Comparison of ENCODE assay signal across 26 cellular contexts in genomic region chr7:40583653-40584424, GRCh38.
DNase-seq lines count a peak whose midpoint lies in the region; ATAC-seq, FAIRE-seq and TF ChIP-seq lines count a peak whose summit lies in the region.
"Had no signal": no experiment of that assay in that cellular context is flagged by ENCODE, and none has a peak within 500 bp of the region (broad histone marks: within the 10 kb centered on the region; RNA-seq: fewer than 3 reads in every experiment).

No MANE protein-coding gene starts in this region.

- in situ Hi-C loops in HepG2 (cut with HindIII; ENCODE audit: extremely low pct_ligation_motif_present, low pct_unique_long_range_greater_than_20kb) = no loop called here

- TF ChIP-seq RAD21 in HepG2 (CRISPR knock-in tag; IDR thresholded peaks at IDR 0.05) = no peak

- no peak overlapping the region for H3K4me3 Mint-ChIP-seq in astrocyte (ENCODE audit: unreplicated experiment)
- H3K4me3 Mint-ChIP-seq in T-helper 2 cell treated with Interferon-gamma antibody and Interleukin-4, amounts not matched to agents 5 μg/mL and 100 μg/mL, for 36 hours = no peak overlapping the region
- H3K4me3 Mint-ChIP-seq: activated naive CD8-positive, alpha-beta T cell; activated T-cell treated with anti-CD3 and anti-CD28 coated beads, Interleukin-2, amount 50 U/mL, for 72 hours; brain; CD14-positive monocyte; natural killer cell treated with Interleukin-12 subunit alpha and Interleukin-12 subunit beta and Interleukin-15 and Interleukin-18, amount 100 ng/mL, for 72 hours; stimulated activated naive B cell treated with anti-CD40 and anti-IgM and Interleukin-4, amounts not matched to agents 10 μg/mL and 1 μg/mL and 100 μg/mL, for 72 hours; T-helper 1 cell treated with Interleukin-12 subunit alpha and Interleukin-12 subunit beta and Interleukin-4 antibody, amounts not matched to agents 30 μg/mL and 1 μg/mL, for 36 hours had no signal

- H3K4me1 ChIP-seq in HepG2 (ENCODE audit: insufficient read depth, low read length) (peaks cover 12% of the 10 kb centered on the region), right lobe of liver (peaks cover 0 to 2% (median 0%) of the 10 kb centered on the region in 4 donors), astrocyte (ENCODE audit: insufficient read depth, low read length) (peaks cover 21% of the 10 kb centered on the region), keratinocyte (ENCODE audit: control insufficient read depth, extremely low read depth, insufficient read depth, low read length) (peaks cover 6% of the 10 kb centered on the region), aorta (ENCODE audit: control insufficient read depth in 1 of 2, insufficient read depth in 2 of 2, low read length in 2 of 2) (peaks cover 2 to 6% of the 10 kb centered on the region in 2 donors), suprapubic skin (no peaks in the 10 kb centered on the region)

- no peak for TF ChIP-seq CTCF in HepG2 (CRISPR knock-in tag; IDR thresholded peaks at IDR 0.05)
- TF ChIP-seq CTCF in right lobe of liver (IDR thresholded peaks at IDR 0.05) = no peak
- TF ChIP-seq CTCF in astrocyte (IDR thresholded peaks at IDR 0.05; ENCODE audit: insufficient read depth, low read depth, low read length) = no peak
- TF ChIP-seq CTCF in keratinocyte (optimal IDR thresholded peaks at IDR 0.05 in 1 of 3, IDR thresholded peaks at IDR 0.05 in 1 of 3, conservative IDR thresholded peaks at IDR 0.05 in 1 of 3; ENCODE audit: extremely low read depth in 1 of 3, insufficient read depth in 2 of 3, low read length in 3 of 3) = no peak
- no peak for TF ChIP-seq CTCF in suprapubic skin (IDR thresholded peaks at IDR 0.05)

- DNase-seq in HepG2 (ENCODE audit: low spot score) (peak; percentile 74), right lobe of liver (no peak), astrocyte (ENCODE audit: low read depth) (no peak), keratinocyte (ENCODE audit: low read depth, low spot score) (no peak), aorta (no peak), superior temporal gyrus (ENCODE audit: extremely low spot score) (no peak), suprapubic skin (ENCODE audit: low spot score in 2 of 2) (no peak)
- DNase-seq in T-helper 2 cell treated with Interferon-gamma antibody and Interleukin-4, amounts not matched to agents 5 μg/mL and 100 μg/mL, for 36 hours (ENCODE audit: low spot score) = no peak
- DNase-seq: ACHN; activated CD8-positive, alpha-beta memory T cell treated with anti-CD3 and anti-CD28 coated beads for 24 hours; activated T-cell treated with anti-CD3 and anti-CD28 coated beads, Interleukin-2, amount 50 U/mL, for 72 hours; DMS79; MM.1S; NCI-H1694; NCI-H226; NK-92 treated with Interleukin-12 subunit alpha and Interleukin-12 subunit beta, amount 100 ng/mL, for 24 hours; stimulated activated CD4-positive, alpha-beta T cell treated with anti-CD3 and anti-CD28 coated beads, Interleukin-15, amount 100 ng/mL, for 24 hours; stimulated activated naive B cell treated with anti-CD40 and anti-IgM and Interleukin-4, amounts not matched to agents 10 μg/mL and 1 μg/mL and 100 μg/mL, for 72 hours; WERI-Rb-1 had no signal

- H3K4me1 Mint-ChIP-seq in astrocyte (ENCODE audit: low read depth, unreplicated experiment) = peaks cover 31% of the 10 kb centered on the region
- no peaks in the 10 kb centered on the region for H3K4me1 Mint-ChIP-seq in T-helper 2 cell treated with Interferon-gamma antibody and Interleukin-4, amounts not matched to agents 5 μg/mL and 100 μg/mL, for 36 hours (ENCODE audit: low read depth)
- H3K4me1 Mint-ChIP-seq: brain; stimulated activated naive B cell treated with anti-CD40 and anti-IgM and Interleukin-4, amounts not matched to agents 10 μg/mL and 1 μg/mL and 100 μg/mL, for 72 hours had no signal

- TF ChIP-seq POLR2A in HepG2 (IDR thresholded peaks at IDR 0.05; ENCODE audit: insufficient read depth in 1 of 2, low read depth in 2 of 2, low read length in 2 of 2) (no peak), right lobe of liver (IDR thresholded peaks at IDR 0.05) (no peak), suprapubic skin (IDR thresholded peaks at IDR 0.05) (no peak)

- CTCF ChIA-PET in HepG2 (lab: Yijun Ruan, JAX; ENCODE audit: low intra/inter-chr PET ratio, low total read pairs) = no interaction called here

- H3K9ac ChIP-seq in HepG2 (ENCODE audit: insufficient read depth, low read depth, low read length) (no peak overlapping the region), astrocyte (ENCODE audit: low read length) (no peak overlapping the region), keratinocyte (ENCODE audit: control insufficient read depth, extremely low read depth, insufficient read depth, low read length) (no peak overlapping the region)

- no peak overlapping the region for H3K4me2 ChIP-seq in HepG2 (ENCODE audit: low read depth, low read length)
- H3K4me2 ChIP-seq in astrocyte (ENCODE audit: low read length) = no peak overlapping the region
- H3K4me2 ChIP-seq in keratinocyte (ENCODE audit: control insufficient read depth, extremely low read depth, insufficient read depth, low read depth, low read length) = no peak overlapping the region

- dilution Hi-C loops in keratinocyte (cut with MboI; ENCODE audit: extremely low pct_ligation_motif_present, low sequenced_read_pairs) = no loop called here

- no peaks in the 10 kb centered on the region for H3K36me3 Mint-ChIP-seq in astrocyte (ENCODE audit: low read depth, unreplicated experiment)
- no peaks in the 10 kb centered on the region for H3K36me3 Mint-ChIP-seq in T-helper 2 cell treated with Interferon-gamma antibody and Interleukin-4, amounts not matched to agents 5 μg/mL and 100 μg/mL, for 36 hours (ENCODE audit: low read depth)
- H3K36me3 Mint-ChIP-seq: activated naive CD8-positive, alpha-beta T cell; brain; CD14-positive monocyte; natural killer cell treated with Interleukin-12 subunit alpha and Interleukin-12 subunit beta and Interleukin-15 and Interleukin-18, amount 100 ng/mL, for 72 hours; stimulated activated naive B cell treated with anti-CD40 and anti-IgM and Interleukin-4, amounts not matched to agents 10 μg/mL and 1 μg/mL and 100 μg/mL, for 72 hours had no signal

- peak in 1 of 2 experiments; percentile 54; a peak in 2 of 4 replicates for TF ChIP-seq EP300 in HepG2 (IDR thresholded peaks at IDR 0.05; ENCODE audit: low read depth in 2 of 2, low read length in 2 of 2)
- no peak for TF ChIP-seq EP300 in HepG2 (CRISPR knock-in tag; IDR thresholded peaks at IDR 0.05; ENCODE audit: borderline replicate concordance)
- TF ChIP-seq EP300 in suprapubic skin (IDR thresholded peaks at IDR 0.05) = no peak

- POLR2A ChIA-PET in HepG2 (lab: Yijun Ruan, JAX) = interaction anchor here (1.0 kb wide), 1 partner anchor 14 kb away, joined by 3 read pairs; no protein-coding TSS in a partner anchor

- H3K27me3 ChIP-seq in HepG2 (ENCODE audit: control insufficient read depth in 1 of 2, insufficient read depth in 2 of 2, low read length in 2 of 2) (no peaks in the 10 kb centered on the region), right lobe of liver (no peaks in the 10 kb centered on the region), astrocyte (ENCODE audit: insufficient read depth, low read length) (no peaks in the 10 kb centered on the region), keratinocyte (ENCODE audit: control insufficient read depth, extremely low read depth, insufficient read depth, low read length) (no peaks in the 10 kb centered on the region), aorta (ENCODE audit: control insufficient read depth in 1 of 2, insufficient read depth in 2 of 2, low read length in 1 of 2) (no peaks in the 10 kb centered on the region), suprapubic skin (no peaks in the 10 kb centered on the region)

- H3K27me3 Mint-ChIP-seq in astrocyte (ENCODE audit: low read depth, unreplicated experiment) = no peaks in the 10 kb centered on the region
- H3K27me3 Mint-ChIP-seq in T-helper 2 cell treated with Interferon-gamma antibody and Interleukin-4, amounts not matched to agents 5 μg/mL and 100 μg/mL, for 36 hours (ENCODE audit: low read depth) = no peaks in the 10 kb centered on the region
- H3K27me3 Mint-ChIP-seq: activated naive CD8-positive, alpha-beta T cell; brain; natural killer cell treated with Interleukin-12 subunit alpha and Interleukin-12 subunit beta and Interleukin-15 and Interleukin-18, amount 100 ng/mL, for 72 hours; stimulated activated naive B cell treated with anti-CD40 and anti-IgM and Interleukin-4, amounts not matched to agents 10 μg/mL and 1 μg/mL and 100 μg/mL, for 72 hours had no signal

- intact Hi-C loops in HepG2 (cut with micrococcal nuclease; ENCODE audit: unreplicated experiment) (no loop called here), right lobe of liver (cut with DNase I) (no loop called here), aorta (cut with DNase I) (no loop called here)

- 60% methylated on average over 5 of the region's 5 CpGs for WGBS in HepG2 (ENCODE audit: low lambda C conversion rate)
- 75% methylated on average over 5 of the region's 5 CpGs for WGBS in right lobe of liver (ENCODE audit: insufficient coverage, low coverage, low lambda C conversion rate, missing lambda C conversion rate)
- WGBS in aorta, 2 donors = 15 to 16% methylated on average over 5 of the region's 5 CpGs
- 30% methylated on average over 5 of the region's 5 CpGs for WGBS in suprapubic skin

- no peaks in the 10 kb centered on the region for H4K20me1 ChIP-seq in HepG2 (ENCODE audit: insufficient read depth, low read length)
- H4K20me1 ChIP-seq in astrocyte (ENCODE audit: insufficient read depth, low read length) = no peaks in the 10 kb centered on the region
- H4K20me1 ChIP-seq in keratinocyte (ENCODE audit: control insufficient read depth, extremely low read depth, insufficient read depth, low read length) = no peaks in the 10 kb centered on the region

- peak; percentile 83 for FAIRE-seq in HepG2 (lab: Jason Lieb, UNC)
- FAIRE-seq in astrocyte (lab: Jason Lieb, UNC) = peak; percentile 17
- peak; percentile 57 for FAIRE-seq in keratinocyte (lab: Jason Lieb, UNC)
- FAIRE-seq: endothelial cell of umbilical vein, GM18507 had no signal

- H3K79me2 ChIP-seq in HepG2 (ENCODE audit: insufficient read depth, low read length) = no peaks in the 10 kb centered on the region
- no peaks in the 10 kb centered on the region for H3K79me2 ChIP-seq in astrocyte (ENCODE audit: insufficient read depth, low read length)
- no peaks in the 10 kb centered on the region for H3K79me2 ChIP-seq in keratinocyte (ENCODE audit: control insufficient read depth, insufficient read depth, low read length)

- H3K9me3 ChIP-seq in HepG2 (ENCODE audit: low read length) (no peaks in the 10 kb centered on the region), right lobe of liver (no peaks in the 10 kb centered on the region), astrocyte (ENCODE audit: insufficient read depth, low read depth, low read length) (no peaks in the 10 kb centered on the region), keratinocyte (ENCODE audit: control insufficient read depth, low read depth, low read length) (no peaks in the 10 kb centered on the region), aorta (ENCODE audit: control insufficient read depth, low read length) (no peaks in the 10 kb centered on the region), suprapubic skin (no peaks in the 10 kb centered on the region)

- ATAC-seq in HepG2 (peak; percentile 83), right lobe of liver (no peak), aorta (ENCODE audit: low FRiP score) (no peak)
- ATAC-seq: activated T-cell treated with anti-CD3 and anti-CD28 coated beads, Interleukin-2, amount 50 U/mL, for 72 hours; natural killer cell treated with Interleukin-12 subunit alpha and Interleukin-12 subunit beta and Interleukin-15 and Interleukin-18, amount 100 ng/mL, for 72 hours; stimulated activated naive B cell treated with anti-CD40 and anti-IgM and Interleukin-4, amounts not matched to agents 10 μg/mL and 1 μg/mL and 100 μg/mL, for 72 hours had no signal

- H3K9me1 ChIP-seq in keratinocyte (ENCODE audit: control insufficient read depth, extremely low read depth, insufficient read depth, low read length) = no peaks in the 10 kb centered on the region

- H3K27ac ChIP-seq in HepG2 (ENCODE audit: extremely low read length, insufficient read depth, low read length) (no peak overlapping the region), right lobe of liver (no peak overlapping the region), astrocyte (ENCODE audit: low read depth, low read length) (no peak overlapping the region), keratinocyte (ENCODE audit: control insufficient read depth, insufficient read depth, low read length) (no peak overlapping the region), aorta (ENCODE audit: low read depth in 1 of 2, low read length in 2 of 2) (peak overlapping the region; percentile 32 to 70), suprapubic skin (no peak overlapping the region)
- H3K27ac ChIP-seq: WERI-Rb-1 had no signal

- H3K4me3 ChIP-seq in HepG2 (replicated peaks in 1 of 3; ENCODE audit: insufficient read depth in 1 of 3, low read depth in 2 of 3, low read length in 3 of 3) (no peak overlapping the region), right lobe of liver (no peak overlapping the region), astrocyte (ENCODE audit: insufficient read depth, low read depth, low read length) (no peak overlapping the region), keratinocyte (ENCODE audit: control insufficient read depth in 2 of 3, extremely low read depth in 1 of 3, insufficient read depth in 2 of 3, low read depth in 1 of 3, low read length in 3 of 3) (no peak overlapping the region), aorta (ENCODE audit: low read length in 2 of 2) (no peak overlapping the region), suprapubic skin (no peak overlapping the region)

- H3K9me3 Mint-ChIP-seq in astrocyte (ENCODE audit: unreplicated experiment) = no peaks in the 10 kb centered on the region
- no peaks in the 10 kb centered on the region for H3K9me3 Mint-ChIP-seq in T-helper 2 cell treated with Interferon-gamma antibody and Interleukin-4, amounts not matched to agents 5 μg/mL and 100 μg/mL, for 36 hours
- H3K9me3 Mint-ChIP-seq: brain; natural killer cell treated with Interleukin-12 subunit alpha and Interleukin-12 subunit beta and Interleukin-15 and Interleukin-18, amount 100 ng/mL, for 72 hours; stimulated activated naive B cell treated with anti-CD40 and anti-IgM and Interleukin-4, amounts not matched to agents 10 μg/mL and 1 μg/mL and 100 μg/mL, for 72 hours; T-helper 1 cell treated with Interleukin-12 subunit alpha and Interleukin-12 subunit beta and Interleukin-4 antibody, amounts not matched to agents 30 μg/mL and 1 μg/mL, for 36 hours had no signal

- no TSS peak for BruUV-seq in HepG2 (replicated peaks; lab: Mats Ljungman, UMichigan)

- H3K27ac Mint-ChIP-seq in astrocyte (ENCODE audit: unreplicated experiment) = no peak overlapping the region
- no peak overlapping the region for H3K27ac Mint-ChIP-seq in T-helper 2 cell treated with Interferon-gamma antibody and Interleukin-4, amounts not matched to agents 5 μg/mL and 100 μg/mL, for 36 hours
- H3K27ac Mint-ChIP-seq: activated naive CD8-positive, alpha-beta T cell; activated T-cell treated with anti-CD3 and anti-CD28 coated beads, Interleukin-2, amount 50 U/mL, for 72 hours; brain; natural killer cell treated with Interleukin-12 subunit alpha and Interleukin-12 subunit beta and Interleukin-15 and Interleukin-18, amount 100 ng/mL, for 72 hours; stimulated activated naive B cell treated with anti-CD40 and anti-IgM and Interleukin-4, amounts not matched to agents 10 μg/mL and 1 μg/mL and 100 μg/mL, for 72 hours; T-helper 1 cell treated with Interleukin-12 subunit alpha and Interleukin-12 subunit beta and Interleukin-4 antibody, amounts not matched to agents 30 μg/mL and 1 μg/mL, for 36 hours had no signal

- no peak overlapping the region for H2AFZ ChIP-seq in HepG2 (ENCODE audit: low read length)
- no peak overlapping the region for H2AFZ ChIP-seq in astrocyte (ENCODE audit: low read depth, low read length)
- no peak overlapping the region for H2AFZ ChIP-seq in keratinocyte (ENCODE audit: control insufficient read depth, low read length)

- H3K36me3 ChIP-seq in HepG2 (replicated peaks in 1 of 2; ENCODE audit: control insufficient read depth in 1 of 2, insufficient read depth in 2 of 2, low read length in 2 of 2) (no peaks in the 10 kb centered on the region), right lobe of liver (no peaks in the 10 kb centered on the region), astrocyte (ENCODE audit: insufficient read depth, low read length) (no peaks in the 10 kb centered on the region), keratinocyte (ENCODE audit: control insufficient read depth in 2 of 2, extremely low read depth in 1 of 2, insufficient read depth in 2 of 2, low read length in 2 of 2) (no peaks in the 10 kb centered on the region), aorta (ENCODE audit: control insufficient read depth in 1 of 2, insufficient read depth in 2 of 2, low read length in 1 of 2) (no peaks in the 10 kb centered on the region), suprapubic skin (no peaks in the 10 kb centered on the region)
- H3K36me3 ChIP-seq: WERI-Rb-1 had no signal

Comparison
In these comparisons a context has a peak if more than half of its experiments do, and no peak if none do; other contexts are left out.
1. H3K27ac ChIP-seq: peak in aorta (2 of 2); none in HepG2 (single experiment), right lobe of liver (0 of 3), astrocyte (single experiment), keratinocyte (single experiment) and suprapubic skin (single experiment).